In the genomic region with DNA sequence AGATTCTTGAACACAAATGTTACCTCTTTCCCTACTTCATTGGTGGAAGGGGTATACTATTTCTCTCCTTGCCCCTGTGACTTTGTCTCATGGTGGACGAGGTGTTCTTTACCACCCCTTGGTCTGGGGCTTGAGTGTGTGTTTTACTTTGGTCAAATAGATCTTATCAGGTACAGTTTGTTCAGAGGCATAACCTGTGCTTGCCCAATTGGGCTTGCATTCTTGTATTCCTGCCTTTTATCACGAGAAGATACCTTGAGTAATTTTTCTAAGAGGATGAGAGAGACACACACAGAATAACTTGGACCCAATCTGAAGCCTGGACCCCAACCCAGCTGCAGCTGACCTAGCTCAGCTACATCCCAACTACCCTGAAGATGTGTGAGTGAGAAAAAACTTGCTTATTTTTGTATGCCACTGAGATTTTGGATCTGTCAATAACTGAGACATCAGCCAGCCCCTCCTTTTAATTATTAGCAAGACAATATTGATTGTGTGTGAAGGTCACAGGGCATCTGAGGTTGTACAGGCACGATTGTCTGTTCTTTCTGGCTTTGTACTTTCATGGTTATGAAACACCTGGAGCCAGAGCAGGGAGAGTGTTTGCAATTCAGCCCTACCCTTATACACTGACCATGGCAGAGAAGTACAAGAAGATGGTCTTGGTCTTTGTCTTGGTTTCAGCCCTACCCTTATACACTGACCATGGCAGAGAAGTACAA, we compare ENCODE assay signal across 40 cellular contexts.
"Had no signal": no experiment of that assay in that cellular context is flagged by ENCODE, and none has a peak within 500 bp of the region (broad histone marks: within the 10 kb centered on the region; RNA-seq: fewer than 3 reads in every experiment).

No MANE protein-coding gene starts in this region.

- H3K27me3 Mint-ChIP-seq: activated CD4-positive, alpha-beta memory T cell treated with anti-CD3 and anti-CD28 coated beads, Interleukin-2, amount 10 ng/mL, durations not matched to agents 7 days and 5 days; activated CD4-positive, alpha-beta T cell treated with anti-CD3 and anti-CD28 coated beads for 36 hours; activated CD4-positive, alpha-beta T cell treated with anti-CD3 and anti-CD28 coated beads, Interleukin-2, amount 10 ng/mL, durations not matched to agents 7 days and 5 days; activated CD8-positive, alpha-beta memory T cell treated with anti-CD3 and anti-CD28 coated beads, Interleukin-2, amount 10 ng/mL, durations not matched to agents 7 days and 5 days; activated naive CD4-positive, alpha-beta T cell treated with anti-CD3 and anti-CD28 coated beads, Interleukin-2, amount 10 ng/mL, durations not matched to agents 7 days and 5 days; activated naive CD4-positive, alpha-beta T cell treated with anti-CD3 and anti-CD28 coated beads, Interleukin-2, amount 50 U/mL, for 24 hours; activated naive CD8-positive, alpha-beta T cell; activated naive CD8-positive, alpha-beta T cell treated with anti-CD3 and anti-CD28 coated beads, Interleukin-2, amount 10 ng/mL, durations not matched to agents 7 days and 5 days; activated naive CD8-positive, alpha-beta T cell treated with anti-CD3 and anti-CD28 coated beads, Interleukin-2, amount 50 U/mL, for 24 hours; activated T-cell treated with anti-CD3 and anti-CD28 coated beads, Interleukin-2, amount 50 U/mL, for 24 hours; central memory CD8-positive, alpha-beta T cell had no signal

- ATAC-seq: activated CD4-positive, alpha-beta T cell treated with anti-CD3 and anti-CD28 coated beads for 36 hours; activated CD4-positive, CD25-positive, alpha-beta regulatory T cell treated with anti-CD3 and anti-CD28 coated beads, Interleukin-2, amount 50 U/mL, for 24 hours; activated CD8-positive, alpha-beta memory T cell treated with anti-CD3 and anti-CD28 coated beads, Interleukin-2, amount 10 ng/mL, durations not matched to agents 7 days and 5 days; activated CD8-positive, alpha-beta T cell treated with anti-CD3 and anti-CD28 coated beads, Interleukin-2, amount 10 ng/mL, durations not matched to agents 7 days and 5 days; activated naive CD8-positive, alpha-beta T cell treated with anti-CD3 and anti-CD28 coated beads, Interleukin-2, amount 50 U/mL, for 24 hours; WTC11 had no signal

- H3K27me3 ChIP-seq: ascending aorta, cardiac muscle cell had no signal

- H3K4me3 ChIP-seq: ascending aorta, cardiac muscle cell had no signal

- H3K27ac Mint-ChIP-seq: activated CD4-positive, alpha-beta memory T cell treated with anti-CD3 and anti-CD28 coated beads, Interleukin-2, amount 10 ng/mL, durations not matched to agents 7 days and 5 days; activated CD4-positive, alpha-beta T cell treated with anti-CD3 and anti-CD28 coated beads for 36 hours; activated CD4-positive, alpha-beta T cell treated with anti-CD3 and anti-CD28 coated beads, Interleukin-2, amount 10 ng/mL, durations not matched to agents 7 days and 5 days; activated CD8-positive, alpha-beta memory T cell treated with anti-CD3 and anti-CD28 coated beads, Interleukin-2, amount 10 ng/mL, durations not matched to agents 7 days and 5 days; activated CD8-positive, alpha-beta T cell treated with anti-CD3 and anti-CD28 coated beads, Interleukin-2, amount 10 ng/mL, durations not matched to agents 7 days and 5 days; activated naive CD4-positive, alpha-beta T cell treated with anti-CD3 and anti-CD28 coated beads, Interleukin-2, amount 10 ng/mL, durations not matched to agents 7 days and 5 days; activated naive CD4-positive, alpha-beta T cell treated with anti-CD3 and anti-CD28 coated beads, Interleukin-2, amount 50 U/mL, for 24 hours; activated naive CD8-positive, alpha-beta T cell; activated naive CD8-positive, alpha-beta T cell treated with anti-CD3 and anti-CD28 coated beads, Interleukin-2, amount 10 ng/mL, durations not matched to agents 7 days and 5 days; activated naive CD8-positive, alpha-beta T cell treated with anti-CD3 and anti-CD28 coated beads, Interleukin-2, amount 50 U/mL, for 24 hours; activated T-cell treated with anti-CD3 and anti-CD28 coated beads, Interleukin-2, amount 50 U/mL, for 24 hours; activated T-helper 2 cell treated with anti-CD3 and anti-CD28 coated beads, Interferon-gamma antibody, Interleukin-2, Interleukin-4, amounts not matched to agents 10 μg/mL and 5 μg/mL and 100 μg/mL, durations not matched to agents 14 hours and 24 hours and 36 hours; brain; T-helper 1 cell treated with Interleukin-12 subunit alpha and Interleukin-12 subunit beta and Interleukin-4 antibody, amounts not matched to agents 30 μg/mL and 1 μg/mL, for 36 hours; T-helper 2 cell treated with Interferon-gamma antibody and Interleukin-4, amounts not matched to agents 5 μg/mL and 100 μg/mL, for 36 hours; WTC11 had no signal

- H3K36me3 ChIP-seq: ascending aorta, cardiac muscle cell had no signal

- H3K27ac ChIP-seq: ascending aorta, cardiac muscle cell, VCaP had no signal

- H3K4me1 ChIP-seq: ascending aorta had no signal

- H3K36me3 Mint-ChIP-seq: activated CD8-positive, alpha-beta memory T cell treated with anti-CD3 and anti-CD28 coated beads, Interleukin-2, amount 10 ng/mL, durations not matched to agents 7 days and 5 days; activated naive CD4-positive, alpha-beta T cell treated with anti-CD3 and anti-CD28 coated beads, Interleukin-2, amount 10 ng/mL, durations not matched to agents 7 days and 5 days; activated naive CD4-positive, alpha-beta T cell treated with anti-CD3 and anti-CD28 coated beads, Interleukin-2, amount 50 U/mL, for 24 hours; activated naive CD8-positive, alpha-beta T cell; activated naive CD8-positive, alpha-beta T cell treated with anti-CD3 and anti-CD28 coated beads, Interleukin-2, amount 10 ng/mL, durations not matched to agents 7 days and 5 days; brain; WTC11 had no signal

- H3K4me1 Mint-ChIP-seq: activated CD4-positive, alpha-beta memory T cell treated with anti-CD3 and anti-CD28 coated beads, Interleukin-2, amount 10 ng/mL, durations not matched to agents 7 days and 5 days; activated CD4-positive, alpha-beta T cell treated with anti-CD3 and anti-CD28 coated beads for 36 hours; activated CD4-positive, alpha-beta T cell treated with anti-CD3 and anti-CD28 coated beads, Interleukin-2, amount 10 ng/mL, durations not matched to agents 7 days and 5 days; activated CD8-positive, alpha-beta memory T cell treated with anti-CD3 and anti-CD28 coated beads, Interleukin-2, amount 10 ng/mL, durations not matched to agents 7 days and 5 days; activated naive CD4-positive, alpha-beta T cell treated with anti-CD3 and anti-CD28 coated beads, Interleukin-2, amount 10 ng/mL, durations not matched to agents 7 days and 5 days; activated naive CD4-positive, alpha-beta T cell treated with anti-CD3 and anti-CD28 coated beads, Interleukin-2, amount 50 U/mL, for 24 hours; activated naive CD8-positive, alpha-beta T cell treated with anti-CD3 and anti-CD28 coated beads, Interleukin-2, amount 10 ng/mL, durations not matched to agents 7 days and 5 days; activated naive CD8-positive, alpha-beta T cell treated with anti-CD3 and anti-CD28 coated beads, Interleukin-2, amount 50 U/mL, for 24 hours; brain; central memory CD8-positive, alpha-beta T cell; WTC11 had no signal

- H3K4me3 Mint-ChIP-seq: activated CD4-positive, alpha-beta memory T cell treated with anti-CD3 and anti-CD28 coated beads, Interleukin-2, amount 10 ng/mL, durations not matched to agents 7 days and 5 days; activated CD4-positive, alpha-beta T cell treated with anti-CD3 and anti-CD28 coated beads for 36 hours; activated CD4-positive, alpha-beta T cell treated with anti-CD3 and anti-CD28 coated beads, Interleukin-2, amount 10 ng/mL, durations not matched to agents 7 days and 5 days; activated CD8-positive, alpha-beta memory T cell treated with anti-CD3 and anti-CD28 coated beads, Interleukin-2, amount 10 ng/mL, durations not matched to agents 7 days and 5 days; activated CD8-positive, alpha-beta T cell treated with anti-CD3 and anti-CD28 coated beads, Interleukin-2, amount 10 ng/mL, durations not matched to agents 7 days and 5 days; activated naive CD4-positive, alpha-beta T cell treated with anti-CD3 and anti-CD28 coated beads, Interleukin-2, amount 10 ng/mL, durations not matched to agents 7 days and 5 days; activated naive CD4-positive, alpha-beta T cell treated with anti-CD3 and anti-CD28 coated beads, Interleukin-2, amount 50 U/mL, for 24 hours; activated naive CD8-positive, alpha-beta T cell; activated naive CD8-positive, alpha-beta T cell treated with anti-CD3 and anti-CD28 coated beads, Interleukin-2, amount 10 ng/mL, durations not matched to agents 7 days and 5 days; activated naive CD8-positive, alpha-beta T cell treated with anti-CD3 and anti-CD28 coated beads, Interleukin-2, amount 50 U/mL, for 24 hours; activated T-cell treated with anti-CD3 and anti-CD28 coated beads, Interleukin-2, amount 50 U/mL, for 24 hours; brain; central memory CD8-positive, alpha-beta T cell; T-helper 1 cell treated with Interleukin-12 subunit alpha and Interleukin-12 subunit beta and Interleukin-4 antibody, amounts not matched to agents 30 μg/mL and 1 μg/mL, for 36 hours; T-helper 2 cell treated with Interferon-gamma antibody and Interleukin-4, amounts not matched to agents 5 μg/mL and 100 μg/mL, for 36 hours; WTC11 had no signal

- DNase-seq: activated CD4-positive, alpha-beta memory T cell treated with anti-CD3 and anti-CD28 coated beads, Interleukin-2, amount 10 ng/mL, durations not matched to agents 7 days and 5 days; activated CD4-positive, alpha-beta T cell treated with anti-CD3 and anti-CD28 coated beads for 1 hour; activated CD4-positive, alpha-beta T cell treated with anti-CD3 and anti-CD28 coated beads for 36 hours; activated CD4-positive, alpha-beta T cell treated with anti-CD3 and anti-CD28 coated beads for 48 hours; activated CD4-positive, alpha-beta T cell treated with anti-CD3 and anti-CD28 coated beads, Interleukin-2, amount 10 ng/mL, durations not matched to agents 7 days and 5 days; activated CD4-positive, alpha-beta T cell treated with anti-CD3 and anti-CD28 coated beads, Interleukin-2, amount 50 U/mL, for 48 hours; activated CD4-positive, CD25-positive, alpha-beta regulatory T cell; activated CD8-positive, alpha-beta memory T cell treated with anti-CD3 and anti-CD28 coated beads for 24 hours; activated CD8-positive, alpha-beta memory T cell treated with anti-CD3 and anti-CD28 coated beads, Interleukin-2, amount 10 ng/mL, durations not matched to agents 7 days and 5 days; activated CD8-positive, alpha-beta memory T cell treated with anti-CD3 and anti-CD28 coated beads, Interleukin-2, amount 50 U/mL, for 48 hours; activated CD8-positive, alpha-beta T cell treated with anti-CD3 and anti-CD28 coated beads, Interleukin-2, amount 10 ng/mL, durations not matched to agents 7 days and 5 days; activated effector memory CD4-positive, alpha-beta T cell treated with Interleukin-2 at 50 U/mL for 16 hours; activated gamma-delta T cell; activated naive CD4-positive, alpha-beta T cell treated with anti-CD3 and anti-CD28 coated beads, Interleukin-2, amount 10 ng/mL, durations not matched to agents 7 days and 5 days; activated naive CD4-positive, alpha-beta T cell treated with Interleukin-2 at 50 U/mL for 16 hours; activated naive CD8-positive, alpha-beta T cell treated with anti-CD3 and anti-CD28 coated beads, Interleukin-2, amount 10 ng/mL, durations not matched to agents 7 days and 5 days; activated naive CD8-positive, alpha-beta T cell treated with anti-CD3 and anti-CD28 coated beads, Interleukin-2, amount 50 U/mL, for 24 hours; activated T-cell treated with anti-CD3 and anti-CD28 coated beads, Interleukin-2, amount 50 U/mL, for 24 hours; activated T-cell treated with anti-CD3 and anti-CD28 coated beads, Interleukin-2, amount 50 U/mL, for 48 hours; amygdala; anterior cingulate cortex; caudate nucleus; SW 1271; T-helper 1 cell; T-helper 2 cell; T-helper 9 cell had no signal

- FAIRE-seq: bronchial epithelial cell, TTC549 had no signal

- H3K9me3 ChIP-seq: ascending aorta had no signal
